In the genomic region with DNA sequence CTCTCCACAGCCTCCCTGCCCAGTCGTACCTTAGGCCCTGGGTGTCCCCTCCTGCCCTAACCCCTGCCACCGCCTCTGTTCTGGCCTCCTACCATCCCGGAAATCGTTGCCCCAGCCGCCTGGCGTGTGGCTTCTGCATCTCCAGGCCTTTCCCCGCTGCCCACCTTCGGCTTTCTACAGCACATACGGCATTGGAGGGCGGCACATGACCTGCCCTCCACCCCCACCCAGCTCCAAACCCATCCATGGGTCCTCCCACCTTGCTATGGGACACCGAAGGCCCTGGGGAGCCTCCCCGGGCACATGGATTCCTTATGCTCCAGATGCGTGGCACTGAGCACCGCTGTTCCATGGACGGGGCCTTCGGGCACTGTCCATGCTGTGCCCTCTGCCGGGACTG, we compare ENCODE assay signal across 12 cellular contexts. TPM values are rescaled to one million over a fixed set of nuclear protein-coding genes. Genes with fewer than 3 reads are reported as not detected.
DNase-seq lines count a peak whose midpoint lies in the region; ATAC-seq and TF ChIP-seq lines count a peak whose summit lies in the region.
"Had no signal": no experiment of that assay in that cellular context is flagged by ENCODE, and none has a peak within 500 bp of the region (broad histone marks: within the 10 kb centered on the region; RNA-seq: fewer than 3 reads in every experiment).

No MANE protein-coding gene starts in this region.

- H3K4me3 ChIP-seq in ectodermal cell (ENCODE audit: insufficient read depth, low read depth, low read length) (peak overlapping the region; percentile 29), transverse colon (peak overlapping the region in 1 of 4 donors; percentile 55), body of pancreas (no peak overlapping the region)

- H3K27me3 Mint-ChIP-seq in activated naive CD4-positive, alpha-beta T cell treated with anti-CD3 and anti-CD28 coated beads, Interleukin-2, amount 10 ng/mL, durations not matched to agents 7 days and 5 days: peaks cover 78% of the 10 kb centered on the region
- H3K27me3 Mint-ChIP-seq in naive thymus-derived CD8-positive, alpha-beta T cell: peaks cover 30 to 75% (median 48%) of the 10 kb centered on the region in 5 donors

- 80 to 81% methylated on average over 17 of the region's 17 CpGs for WGBS in ectodermal cell, 2 experiments
- 73 to 83% methylated on average over 9 to 17 of the region's 17 CpGs for WGBS in transverse colon (ENCODE audit: low coverage in 1 of 2), 2 donors
- WGBS in body of pancreas, 2 donors: 87 to 94% methylated on average over 17 of the region's 17 CpGs

- H3K27me3 ChIP-seq in ectodermal cell (ENCODE audit: control insufficient read depth, insufficient read depth, low read length, poor library complexity, severe bottlenecking): peaks cover 21% of the 10 kb centered on the region
- peaks cover 16% of the 10 kb centered on the region for H3K27me3 ChIP-seq in transverse colon
- H3K27me3 ChIP-seq in body of pancreas: no peaks in the 10 kb centered on the region

- H3K27ac ChIP-seq in ectodermal cell (ENCODE audit: insufficient read depth, low read depth, low read length, poor library complexity, severe bottlenecking) (no peak overlapping the region), transverse colon (peak overlapping the region in 3 of 4 donors; percentile 64 to 68 (median 67)), body of pancreas (no peak overlapping the region)

- peak overlapping the region; percentile 58 for H3K27ac Mint-ChIP-seq in activated naive CD4-positive, alpha-beta T cell treated with anti-CD3 and anti-CD28 coated beads, Interleukin-2, amount 10 ng/mL, durations not matched to agents 7 days and 5 days
- no peak overlapping the region for H3K27ac Mint-ChIP-seq in naive thymus-derived CD8-positive, alpha-beta T cell

- ATAC-seq in naive thymus-derived CD8-positive, alpha-beta T cell: no peak
- ATAC-seq in body of pancreas (no peak), GM21619 (IDR thresholded peaks at IDR 0.05; ENCODE audit: unreplicated experiment) (no peak)

- H3K36me3 Mint-ChIP-seq in activated naive CD4-positive, alpha-beta T cell treated with anti-CD3 and anti-CD28 coated beads, Interleukin-2, amount 10 ng/mL, durations not matched to agents 7 days and 5 days: no peaks in the 10 kb centered on the region
- H3K36me3 Mint-ChIP-seq in naive thymus-derived CD8-positive, alpha-beta T cell: peaks cover 0 to 4% (median 0%) of the 10 kb centered on the region in 3 donors

- TF ChIP-seq CTCF in transverse colon (IDR thresholded peaks at IDR 0.05) (no peak), body of pancreas (IDR thresholded peaks at IDR 0.05) (no peak)

- peaks cover 4% of the 10 kb centered on the region for H3K4me1 Mint-ChIP-seq in activated naive CD4-positive, alpha-beta T cell treated with anti-CD3 and anti-CD28 coated beads, Interleukin-2, amount 10 ng/mL, durations not matched to agents 7 days and 5 days
- peaks cover 5 to 13% (median 6%) of the 10 kb centered on the region in 4 donors for H3K4me1 Mint-ChIP-seq in naive thymus-derived CD8-positive, alpha-beta T cell

- H3K36me3 ChIP-seq in ectodermal cell (ENCODE audit: control insufficient read depth, insufficient read depth, low read length) (no peaks in the 10 kb centered on the region), transverse colon (no peaks in the 10 kb centered on the region), body of pancreas (replicated peaks in 1 of 2; ENCODE audit: insufficient read depth in 1 of 2, low read depth in 2 of 2) (no peaks in the 10 kb centered on the region)

- H3K9me3 ChIP-seq in ectodermal cell (ENCODE audit: control insufficient read depth, low read length) (no peaks in the 10 kb centered on the region), transverse colon (no peaks in the 10 kb centered on the region), body of pancreas (no peaks in the 10 kb centered on the region)

- TF ChIP-seq EP300 in transverse colon (IDR thresholded peaks at IDR 0.05; ENCODE audit: low read depth): no peak

- H3K4me3 Mint-ChIP-seq in activated naive CD4-positive, alpha-beta T cell treated with anti-CD3 and anti-CD28 coated beads, Interleukin-2, amount 10 ng/mL, durations not matched to agents 7 days and 5 days: peak overlapping the region; percentile 39
- peak overlapping the region in 9 of 10 donors; percentile 36 to 80 (median 62) for H3K4me3 Mint-ChIP-seq in naive thymus-derived CD8-positive, alpha-beta T cell

- peaks cover 8% of the 10 kb centered on the region for H3K4me1 ChIP-seq in ectodermal cell (ENCODE audit: control insufficient read depth, insufficient read depth, low read length)
- H3K4me1 ChIP-seq in transverse colon: peaks cover 0 to 10% (median 6%) of the 10 kb centered on the region in 4 donors
- no peaks in the 10 kb centered on the region for H3K4me1 ChIP-seq in body of pancreas

- CTCF ChIA-PET in activated naive CD4-positive, alpha-beta T cell treated with anti-CD3 and anti-CD28 coated beads, Interleukin-2, amount 10 ng/mL, durations not matched to agents 7 days and 5 days (lab: Charles Lee): interaction anchor here (2.1 kb wide), 1 partner anchor 14 kb away, joined by 4 read pairs; no protein-coding TSS in a partner anchor

- no peaks in the 10 kb centered on the region for H3K9me3 Mint-ChIP-seq in activated naive CD4-positive, alpha-beta T cell treated with anti-CD3 and anti-CD28 coated beads, Interleukin-2, amount 10 ng/mL, durations not matched to agents 7 days and 5 days
- no peaks in the 10 kb centered on the region for H3K9me3 Mint-ChIP-seq in naive thymus-derived CD8-positive, alpha-beta T cell

- in situ Hi-C loops in transverse colon (cut with MboI; ENCODE audit: low pct_ligation_motif_present in 1 of 4, low pct_unique_long_range_greater_than_20kb in 1 of 4, low sequenced_read_pairs in 3 of 4): no loop called here

- POLR2A ChIA-PET in naive thymus-derived CD8-positive, alpha-beta T cell (lab: Charles Lee): no interaction called here

- TF ChIP-seq POLR2A in transverse colon (IDR thresholded peaks at IDR 0.05) (no peak), body of pancreas (IDR thresholded peaks at IDR 0.05) (no peak)

- intact Hi-C loops in transverse colon (cut with DNase I; ENCODE audit: low total_unique reads): no loop called here
- intact Hi-C loops in body of pancreas (cut with DNase I): no loop called here

- DNase-seq in activated naive CD4-positive, alpha-beta T cell treated with anti-CD3 and anti-CD28 coated beads, Interleukin-2, amount 10 ng/mL, durations not matched to agents 7 days and 5 days: no peak
- no peak for DNase-seq in activated naive CD4-positive, alpha-beta T cell (lab: John Stamatoyannopoulos, UW)
- DNase-seq in naive thymus-derived CD8-positive, alpha-beta T cell: no peak
- DNase-seq in transverse colon (no peak), body of pancreas (no peak), NCI-H2029 treated with DMSO at 0.1 percent for 48 hours (lab: John Stamatoyannopoulos, UW) (no peak)
- DNase-seq: GF-D8, NCI-H1092 treated with DMSO at 0.1 percent for 48 hours, NCI-H748 treated with DMSO at 0.1 percent for 48 hours, occipital lobe had no signal

RNA-seq across cellular contexts. Expression of a gene that starts 32.0 kb away (rescaled TPM):
- polyA plus RNA-seq in ectodermal cell (2013, experiment 1 of 4): 0.39 TPM
- 0.55 TPM for polyA plus RNA-seq in ectodermal cell (2013, experiment 2 of 4)
- polyA plus RNA-seq in ectodermal cell (2013, experiment 3 of 4): 0.43 TPM
- polyA plus RNA-seq in ectodermal cell (2013, experiment 4 of 4): 0.85 TPM
- total RNA-seq in naive thymus-derived CD8-positive, alpha-beta T cell: under 1 TPM; 0.38 to 0.42 TPM
- polyA plus RNA-seq in naive thymus-derived CD8-positive, alpha-beta T cell: not detected
- total RNA-seq in transverse colon: under 1 TPM in 2 of 4 donors, not detected in 2; 0.14 to 0.32 TPM
- total RNA-seq in body of pancreas: not detected

Comparison
In these comparisons a context has a peak if more than half of its experiments do, and no peak if none do; other contexts are left out.
1. H3K27ac ChIP-seq: peak in transverse colon (3 of 4); none in ectodermal cell (single experiment) and body of pancreas (0 of 4).